ENCODE assay signal across 14 cellular contexts in the genomic region with DNA sequence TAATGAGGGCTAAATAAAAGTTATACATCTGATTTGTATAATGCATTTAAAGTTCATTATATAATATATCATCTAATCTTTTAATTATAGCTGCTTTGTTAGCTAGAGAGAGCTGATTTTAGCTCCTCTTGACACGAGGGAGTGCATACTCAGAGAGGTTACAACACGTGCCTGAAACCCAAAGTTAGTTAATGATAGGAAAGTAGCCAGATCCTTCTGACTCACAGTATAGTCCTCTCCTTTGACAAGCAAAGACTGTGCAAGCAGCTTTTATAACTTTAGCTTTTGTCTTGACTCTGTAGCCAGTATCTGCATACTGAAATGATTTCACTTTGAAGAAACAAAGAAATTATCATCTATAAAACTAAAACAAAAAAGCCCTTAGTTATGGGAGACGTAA. TPM values are rescaled to one million over a fixed set of nuclear protein-coding genes. Genes with fewer than 3 reads are reported as not detected.
DNase-seq lines count a peak whose midpoint lies in the region; ATAC-seq and TF ChIP-seq lines count a peak whose summit lies in the region.
"Had no signal": no experiment of that assay in that cellular context is flagged by ENCODE, and none has a peak within 500 bp of the region (broad histone marks: within the 10 kb centered on the region; RNA-seq: fewer than 3 reads in every experiment).

No MANE protein-coding gene starts in this region.

- no peak for ATAC-seq in activated CD4-positive, alpha-beta T cell treated with anti-CD3 and anti-CD28 coated beads for 36 hours

- CTCF ChIA-PET in activated CD4-positive, alpha-beta T cell treated with anti-CD3 and anti-CD28 coated beads for 36 hours (lab: Charles Lee) = interaction anchor here (0.6 to 8.8 kb wide), 33 partner anchors 9 to 1423 kb away, joined by 3 to 118 read pairs (median 4); a partner anchor contains a TSS

- no peak overlapping the region for H3K27ac Mint-ChIP-seq in activated CD4-positive, alpha-beta T cell treated with anti-CD3 and anti-CD28 coated beads for 36 hours
- H3K27ac Mint-ChIP-seq: activated naive CD4-positive, alpha-beta T cell treated with anti-CD3 and anti-CD28 coated beads, Interleukin-2, amount 50 U/mL, for 24 hours; CD4-positive, alpha-beta T cell had no signal

- no peaks in the 10 kb centered on the region for H3K4me1 ChIP-seq in GM23248 (ENCODE audit: insufficient read depth)
- H3K4me1 ChIP-seq in OCI-LY3 (ENCODE audit: low read length) = peaks cover 35% of the 10 kb centered on the region
- H3K4me1 ChIP-seq: upper lobe of left lung had no signal

- H3K4me2 ChIP-seq in GM23248 (ENCODE audit: unreplicated experiment) (no peak overlapping the region), OCI-LY3 (ENCODE audit: low read length) (peak overlapping the region; percentile 61)

- 17 to 22% methylated on average over 3 of the region's 3 CpGs for WGBS in GM23248 (ENCODE audit: low coverage in 1 of 2, low lambda C conversion rate in 2 of 2, missing lambda C conversion rate in 2 of 2), 2 experiments

- DNase-seq in COLO829 (ENCODE audit: low spot score) (peak; percentile 72), GM23248 (peak; percentile 36), fibroblast of villous mesenchyme (ENCODE audit: low read depth) (peak; percentile 62), HuH-7.5 (ENCODE audit: low spot score) (no peak), glomerular visceral epithelial cell (ENCODE audit: extremely low spot score) (no peak), activated gamma-delta T cell (lab: John Stamatoyannopoulos, UW) (no peak)
- no peak for DNase-seq in activated CD4-positive, alpha-beta T cell treated with anti-CD3 and anti-CD28 coated beads for 36 hours
- DNase-seq: activated CD4-positive, alpha-beta T cell treated with anti-CD3 and anti-CD28 coated beads, Interleukin-2, amount 50 U/mL, for 48 hours; CD4-positive, alpha-beta T cell; effector CD8-positive, alpha-beta T cell; upper lobe of left lung had no signal

- H3K4me1 Mint-ChIP-seq in activated CD4-positive, alpha-beta T cell treated with anti-CD3 and anti-CD28 coated beads for 36 hours = peaks cover 4% of the 10 kb centered on the region

- no peaks in the 10 kb centered on the region for H3K9me2 ChIP-seq in GM23248 (ENCODE audit: insufficient read depth)

- H3K9ac ChIP-seq in GM23248 = no peak overlapping the region
- no peak overlapping the region for H3K9ac ChIP-seq in OCI-LY3 (ENCODE audit: low read length)

- intact Hi-C loops in activated CD4-positive, alpha-beta T cell treated with anti-CD3 and anti-CD28 coated beads for 36 hours (cut with DNase I, micrococcal nuclease) = loop anchor here (2.0 to 10.0 kb wide), 4 partner anchors 49 to 1157 kb away; a partner anchor contains a TSS

- no peaks in the 10 kb centered on the region for H3K9me3 Mint-ChIP-seq in activated CD4-positive, alpha-beta T cell treated with anti-CD3 and anti-CD28 coated beads for 36 hours (ENCODE audit: low read depth)
- H3K9me3 Mint-ChIP-seq: activated naive CD4-positive, alpha-beta T cell treated with anti-CD3 and anti-CD28 coated beads, Interleukin-2, amount 50 U/mL, for 24 hours; CD4-positive, alpha-beta T cell had no signal

- H3K36me3 ChIP-seq in GM23248 (ENCODE audit: low read depth) = no peaks in the 10 kb centered on the region
- H3K36me3 ChIP-seq in OCI-LY3 (replicated peaks; ENCODE audit: low read depth, low read length) = no peaks in the 10 kb centered on the region
- H3K36me3 ChIP-seq: upper lobe of left lung had no signal

- POLR2A ChIA-PET in activated CD4-positive, alpha-beta T cell treated with anti-CD3 and anti-CD28 coated beads for 36 hours (lab: Charles Lee) = no interaction called here

- H3K27me3 Mint-ChIP-seq in activated CD4-positive, alpha-beta T cell treated with anti-CD3 and anti-CD28 coated beads for 36 hours = no peaks in the 10 kb centered on the region

- no peak overlapping the region for H3K4me3 ChIP-seq in GM23248
- H3K4me3 ChIP-seq in OCI-LY3 (ENCODE audit: low read length) = no peak overlapping the region
- no peak overlapping the region for H3K4me3 ChIP-seq in fibroblast of villous mesenchyme (ENCODE audit: low read depth, low read length)
- H3K4me3 ChIP-seq: skin epidermis, upper lobe of left lung had no signal

- H3K4me3 Mint-ChIP-seq in activated CD4-positive, alpha-beta T cell treated with anti-CD3 and anti-CD28 coated beads for 36 hours = no peak overlapping the region
- H3K4me3 Mint-ChIP-seq: activated naive CD4-positive, alpha-beta T cell treated with anti-CD3 and anti-CD28 coated beads, Interleukin-2, amount 50 U/mL, for 24 hours; CD4-positive, alpha-beta T cell had no signal

- H3K36me3 Mint-ChIP-seq in activated CD4-positive, alpha-beta T cell treated with anti-CD3 and anti-CD28 coated beads for 36 hours (ENCODE audit: low read depth) = no peaks in the 10 kb centered on the region
- H3K36me3 Mint-ChIP-seq: activated naive CD4-positive, alpha-beta T cell treated with anti-CD3 and anti-CD28 coated beads, Interleukin-2, amount 50 U/mL, for 24 hours had no signal

- H2AFZ ChIP-seq in GM23248 (no peak overlapping the region), OCI-LY3 (ENCODE audit: low read depth, low read length) (no peak overlapping the region)

- H3K9me3 ChIP-seq in GM23248 (ENCODE audit: low read depth) (no peaks in the 10 kb centered on the region), OCI-LY3 (ENCODE audit: insufficient read depth, low read length) (no peaks in the 10 kb centered on the region)
- H3K9me3 ChIP-seq: upper lobe of left lung had no signal

- H3K27ac ChIP-seq in GM23248 (no peak overlapping the region), OCI-LY3 (ENCODE audit: low read length) (no peak overlapping the region)
- H3K27ac ChIP-seq: skin epidermis, upper lobe of left lung had no signal

- no peaks in the 10 kb centered on the region for H3K79me2 ChIP-seq in GM23248 (ENCODE audit: insufficient read depth)
- H3K79me2 ChIP-seq in OCI-LY3 (ENCODE audit: low read length) = no peaks in the 10 kb centered on the region

- TF ChIP-seq CTCF in OCI-LY3 (IDR thresholded peaks at IDR 0.05; ENCODE audit: low read depth, low read length) = no peak
- TF ChIP-seq CTCF in fibroblast of villous mesenchyme (IDR thresholded peaks at IDR 0.05; ENCODE audit: insufficient read depth, low read depth, low read length) = no peak

- H3K27me3 ChIP-seq in GM23248 (replicated peaks; ENCODE audit: insufficient read depth) (no peaks in the 10 kb centered on the region), OCI-LY3 (ENCODE audit: low read depth, low read length) (0 out of 2 replicates have a peak, but pooled peaks cover 3% of the 10 kb centered on the region)
- H3K27me3 ChIP-seq: upper lobe of left lung had no signal

- no peaks in the 10 kb centered on the region for H3F3A ChIP-seq in GM23248 (ENCODE audit: insufficient read depth)

- H4K20me1 ChIP-seq in GM23248 (ENCODE audit: insufficient read depth) = no peaks in the 10 kb centered on the region
- H4K20me1 ChIP-seq in OCI-LY3 (ENCODE audit: insufficient read depth, low read length) = no peaks in the 10 kb centered on the region

- in situ Hi-C loops in GM23248 (cut with MboI) = loop anchor here (5.0 kb wide), 1 partner anchor 230 kb away; no protein-coding TSS in a partner anchor

RNA-seq across cellular contexts. Expression of a gene that starts 13.3 kb away (rescaled TPM):
- not detected in 2 replicates for total RNA-seq in GM23248 (2014; rRNA removed; shearing (Covaris generic))
- polyA plus RNA-seq in GM23248 (2016; fragmentation: Nextera tagmentation; extraction: Ambion mirVana) = not detected in 2 replicates
- total RNA-seq in fibroblast of villous mesenchyme = not detected in 2 replicates
- not detected for total RNA-seq in activated CD4-positive, alpha-beta T cell treated with anti-CD3 and anti-CD28 coated beads for 36 hours
- total RNA-seq: CD4-positive, alpha-beta T cell; upper lobe of left lung had no signal

RNA-seq across cellular contexts. Expression of a gene that starts 49.6 kb away (rescaled TPM):
- total RNA-seq in GM23248 (2014; rRNA removed; shearing (Covaris generic)) = 29.1 and 35.4 TPM in 2 replicates
- 34.0 and 36.4 TPM in 2 replicates for polyA plus RNA-seq in GM23248 (2016; fragmentation: Nextera tagmentation; extraction: Ambion mirVana)
- total RNA-seq in fibroblast of villous mesenchyme = 31.6 and 34.1 TPM in 2 replicates
- 10 to 100 TPM; 35.0 to 35.5 TPM for total RNA-seq in activated CD4-positive, alpha-beta T cell treated with anti-CD3 and anti-CD28 coated beads for 36 hours

Comparison
In these comparisons a context has a peak if more than half of its experiments do, and no peak if none do; other contexts are left out.
1. DNase-seq: peak in COLO829 (single experiment), GM23248 (single experiment) and fibroblast of villous mesenchyme (single experiment); none in HuH-7.5 (single experiment), glomerular visceral epithelial cell (single experiment), activated CD4-positive, alpha-beta T cell treated with anti-CD3 and anti-CD28 coated beads for 36 hours (single experiment) and activated gamma-delta T cell (single experiment).